Comparison of ENCODE assay signal across 8 cellular contexts in the genomic region with DNA sequence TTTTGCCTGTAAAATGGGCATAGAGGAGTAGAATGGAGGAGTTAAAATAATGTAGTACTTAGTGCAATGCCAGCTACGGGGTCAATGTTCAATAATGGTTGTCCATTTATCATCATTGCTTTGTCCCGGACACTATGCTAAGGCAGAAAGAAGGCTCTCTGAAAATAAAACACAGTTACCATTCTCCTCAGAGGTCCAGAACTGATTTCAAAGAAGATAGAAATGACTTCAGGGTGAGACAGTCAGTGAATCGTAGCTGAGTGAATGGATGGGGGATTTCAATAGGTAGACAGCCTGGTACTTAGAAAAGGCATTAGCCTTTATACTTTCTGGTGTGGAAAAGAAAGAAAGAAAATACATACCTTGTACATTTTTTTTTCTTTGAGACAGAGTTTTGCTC. TPM values are rescaled to one million over a fixed set of nuclear protein-coding genes. Genes with fewer than 3 reads are reported as not detected.
DNase-seq lines count a peak whose midpoint lies in the region; ATAC-seq, FAIRE-seq and TF ChIP-seq lines count a peak whose summit lies in the region.

No MANE protein-coding gene starts in this region.

- POLR2A ChIA-PET in A549 (lab: Yijun Ruan, JAX): interaction anchor here (0.7 to 1.1 kb wide), 2 partner anchors 63 to 85 kb away, joined by 3 read pairs; a partner anchor contains a TSS

- no peak for FAIRE-seq in A549 (lab: Jason Lieb, UNC)

- no peaks in the 10 kb centered on the region for H3K9me3 ChIP-seq in A549
- no peaks in the 10 kb centered on the region for H3K9me3 ChIP-seq in muscle layer of duodenum (ENCODE audit: control insufficient read depth in 1 of 2, low read length in 2 of 2)

- CTCF ChIA-PET in A549 (lab: Yijun Ruan, JAX): interaction anchor here (1.1 to 8.0 kb wide), 8 partner anchors 9 to 847 kb away, joined by 3 to 69 read pairs (median 9); a partner anchor contains a TSS

- ATAC-seq in A549: no peak

- H3K4me3 ChIP-seq in A549 (no peak overlapping the region), HFF-Myc (replicated peaks; ENCODE audit: low read depth, low read length) (peak overlapping the region; percentile 67; the same call in 1 of the 2 replicates), muscle layer of duodenum (ENCODE audit: low read depth in 1 of 2, low read length in 2 of 2) (peak overlapping the region; percentile 68 to 89)

- no peaks in the 10 kb centered on the region for H3K36me3 ChIP-seq in muscle layer of duodenum (ENCODE audit: control insufficient read depth in 1 of 2, insufficient read depth in 2 of 2, low read length in 2 of 2)

- H3K4me1 ChIP-seq in A549 (peaks cover 24% of the 10 kb centered on the region), muscle layer of duodenum (ENCODE audit: control insufficient read depth in 1 of 2, insufficient read depth in 2 of 2, low read length in 2 of 2) (peaks cover 4 to 7% of the 10 kb centered on the region in 2 donors)

- H3K27me3 ChIP-seq in muscle layer of duodenum (ENCODE audit: low read depth, low read length): no peaks in the 10 kb centered on the region

- 59% methylated on average over 3 of the region's 3 CpGs for WGBS in A549 (ENCODE audit: missing lambda C conversion rate)

- no peak for DNase-seq in A549 (ENCODE audit: low read depth in 1 of 2, low spot score in 1 of 2)
- no peak for DNase-seq in HFF-Myc (ENCODE audit: extremely low read depth, low read depth)
- no peak for DNase-seq in caudate nucleus (lab: John Stamatoyannopoulos, UW)
- DNase-seq in GDM1 (lab: John Stamatoyannopoulos, UW): no peak
- no peak for DNase-seq in putamen (ENCODE audit: low spot score)
- no peak for DNase-seq in DMS79 treated with DMSO at 0.1 percent for 48 hours (lab: John Stamatoyannopoulos, UW)
- DNase-seq in activated CD8-positive, alpha-beta memory T cell treated with anti-CD3 and anti-CD28 coated beads, Interleukin-2, amount 50 U/mL, for 4 hours: no peak

- no peak for TF ChIP-seq RAD21 in A549 (conservative IDR thresholded peaks at IDR 0.05 in 1 of 2, IDR thresholded peaks at IDR 0.05 in 1 of 2)

- peak overlapping the region; percentile 75 for H3K4me2 ChIP-seq in A549

- no peak for TF ChIP-seq POLR2A in A549 (IDR thresholded peaks at IDR 0.05; ENCODE audit: low read length)

- peak overlapping the region; percentile 88 to 92; a peak in 5 of 6 replicates for H3K27ac ChIP-seq in A549
- H3K27ac ChIP-seq in caudate nucleus (ENCODE audit: low read depth, low read length): peak overlapping the region; percentile 93
- H3K27ac ChIP-seq in muscle layer of duodenum (ENCODE audit: low read length): peak overlapping the region; percentile 75

- TF ChIP-seq CTCF in A549 (IDR thresholded peaks at IDR 0.05): no peak
- TF ChIP-seq CTCF in HFF-Myc (IDR thresholded peaks at IDR 0.05; ENCODE audit: low read depth, low read length, missing control alignments): no peak

- no peak for TF ChIP-seq EP300 in A549 (IDR thresholded peaks at IDR 0.05)

TF ChIP-seq in A549, 52 proteins besides CTCF, POLR2A, EP300 and RAD21:
- TF ChIP-seq JUN (IDR thresholded peaks at IDR 0.05): no peak
- TF ChIP-seq, protein P1, sequence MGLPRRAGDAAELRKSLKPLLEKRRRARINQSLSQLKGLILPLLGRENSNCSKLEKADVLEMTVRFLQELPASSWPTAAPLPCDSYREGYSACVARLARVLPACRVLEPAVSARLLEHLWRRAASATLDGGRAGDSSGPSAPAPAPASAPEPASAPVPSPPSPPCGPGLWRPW (IDR thresholded peaks at IDR 0.05): no peak
- TF ChIP-seq NR3C1 (IDR thresholded peaks at IDR 0.05): no peak
- TF ChIP-seq NPAS2 (CRISPR knock-in tag; IDR thresholded peaks at IDR 0.05; ENCODE audit: borderline replicate concordance): no peak
- TF ChIP-seq, protein P2, sequence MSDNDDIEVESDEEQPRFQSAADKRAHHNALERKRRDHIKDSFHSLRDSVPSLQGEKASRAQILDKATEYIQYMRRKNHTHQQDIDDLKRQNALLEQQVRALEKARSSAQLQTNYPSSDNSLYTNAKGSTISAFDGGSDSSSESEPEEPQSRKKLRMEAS (IDR thresholded peaks at IDR 0.05): no peak
- TF ChIP-seq KDM5A (IDR thresholded peaks at IDR 0.05): no peak
- TF ChIP-seq JUNB (IDR thresholded peaks at IDR 0.05): no peak
- no peak for TF ChIP-seq FOSL2 (IDR thresholded peaks at IDR 0.05)
- no peak for TF ChIP-seq FOSL2 (CRISPR knock-in tag; IDR thresholded peaks at IDR 0.05)
- no peak for TF ChIP-seq RARB (CRISPR knock-in tag; IDR thresholded peaks at IDR 0.05)
- TF ChIP-seq, protein P3, sequence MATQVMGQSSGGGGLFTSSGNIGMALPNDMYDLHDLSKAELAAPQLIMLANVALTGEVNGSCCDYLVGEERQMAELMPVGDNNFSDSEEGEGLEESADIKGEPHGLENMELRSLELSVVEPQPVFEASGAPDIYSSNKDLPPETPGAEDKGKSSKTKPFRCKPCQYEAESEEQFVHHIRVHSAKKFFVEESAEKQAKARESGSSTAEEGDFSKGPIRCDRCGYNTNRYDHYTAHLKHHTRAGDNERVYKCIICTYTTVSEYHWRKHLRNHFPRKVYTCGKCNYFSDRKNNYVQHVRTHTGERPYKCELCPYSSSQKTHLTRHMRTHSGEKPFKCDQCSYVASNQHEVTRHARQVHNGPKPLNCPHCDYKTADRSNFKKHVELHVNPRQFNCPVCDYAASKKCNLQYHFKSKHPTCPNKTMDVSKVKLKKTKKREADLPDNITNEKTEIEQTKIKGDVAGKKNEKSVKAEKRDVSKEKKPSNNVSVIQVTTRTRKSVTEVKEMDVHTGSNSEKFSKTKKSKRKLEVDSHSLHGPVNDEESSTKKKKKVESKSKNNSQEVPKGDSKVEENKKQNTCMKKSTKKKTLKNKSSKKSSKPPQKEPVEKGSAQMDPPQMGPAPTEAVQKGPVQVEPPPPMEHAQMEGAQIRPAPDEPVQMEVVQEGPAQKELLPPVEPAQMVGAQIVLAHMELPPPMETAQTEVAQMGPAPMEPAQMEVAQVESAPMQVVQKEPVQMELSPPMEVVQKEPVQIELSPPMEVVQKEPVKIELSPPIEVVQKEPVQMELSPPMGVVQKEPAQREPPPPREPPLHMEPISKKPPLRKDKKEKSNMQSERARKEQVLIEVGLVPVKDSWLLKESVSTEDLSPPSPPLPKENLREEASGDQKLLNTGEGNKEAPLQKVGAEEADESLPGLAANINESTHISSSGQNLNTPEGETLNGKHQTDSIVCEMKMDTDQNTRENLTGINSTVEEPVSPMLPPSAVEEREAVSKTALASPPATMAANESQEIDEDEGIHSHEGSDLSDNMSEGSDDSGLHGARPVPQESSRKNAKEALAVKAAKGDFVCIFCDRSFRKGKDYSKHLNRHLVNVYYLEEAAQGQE (IDR thresholded peaks at IDR 0.05): no peak
- TF ChIP-seq RFX5 (IDR thresholded peaks at IDR 0.05): no peak
- no peak for TF ChIP-seq TP53 (CRISPR knock-in tag; IDR thresholded peaks at IDR 0.05)
- TF ChIP-seq, protein P4, sequence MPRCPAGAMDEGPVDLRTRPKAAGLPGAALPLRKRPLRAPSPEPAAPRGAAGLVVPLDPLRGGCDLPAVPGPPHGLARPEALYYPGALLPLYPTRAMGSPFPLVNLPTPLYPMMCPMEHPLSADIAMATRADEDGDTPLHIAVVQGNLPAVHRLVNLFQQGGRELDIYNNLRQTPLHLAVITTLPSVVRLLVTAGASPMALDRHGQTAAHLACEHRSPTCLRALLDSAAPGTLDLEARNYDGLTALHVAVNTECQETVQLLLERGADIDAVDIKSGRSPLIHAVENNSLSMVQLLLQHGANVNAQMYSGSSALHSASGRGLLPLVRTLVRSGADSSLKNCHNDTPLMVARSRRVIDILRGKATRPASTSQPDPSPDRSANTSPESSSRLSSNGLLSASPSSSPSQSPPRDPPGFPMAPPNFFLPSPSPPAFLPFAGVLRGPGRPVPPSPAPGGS (IDR thresholded peaks at IDR 0.05): no peak
- TF ChIP-seq FOSB (CRISPR knock-in tag; IDR thresholded peaks at IDR 0.05): no peak
- no peak for TF ChIP-seq EHMT2 (IDR thresholded peaks at IDR 0.05; ENCODE audit: low read depth)
TF ChIP-seq in A549: peak in this region for 0.

RNA-seq across cellular contexts. Expression of a gene that starts 1.2 kb away (rescaled TPM):
- 70.4 and 83.0 TPM in 2 replicates for polyA plus RNA-seq in A549 (2011; rRNA removed)
- 14.9 and 21.0 TPM in 2 replicates for polyA plus RNA-seq in A549 (2012; cell fraction: cytosol; rRNA removed)
- 6.3 and 8.9 TPM in 2 replicates for polyA plus RNA-seq in A549 (2012; cell fraction: nucleus; rRNA removed)
- 42.6 to 51.0 TPM (median 49.0 TPM) in 3 replicates for polyA plus RNA-seq in A549 (2017; fragmentation: RNase III; extraction: RNeasy Plus Mini Kit Qiagen cat#74134 plus additional on column Dnase treatment)
- polyA minus RNA-seq in A549 (2011; rRNA and poly(A)+ RNA removed): 22.6 and 31.3 TPM in 2 replicates

RNA-seq across cellular contexts. Expression of a gene that starts 50.5 kb away (rescaled TPM):
- polyA plus RNA-seq in A549 (2011; rRNA removed) (25.5 and 26.7 TPM in 2 replicates), A549 (2017; fragmentation: RNase III; extraction: RNeasy Plus Mini Kit Qiagen cat#74134 plus additional on column Dnase treatment) (27.5 to 30.0 TPM (median 29.4 TPM) in 3 replicates)
- 30.0 and 33.4 TPM in 2 replicates for polyA plus RNA-seq in A549 (2012; cell fraction: cytosol; rRNA removed)
- 29.3 and 43.1 TPM in 2 replicates for polyA plus RNA-seq in A549 (2012; cell fraction: nucleus; rRNA removed)
- polyA minus RNA-seq in A549 (2011; rRNA and poly(A)+ RNA removed): 43.1 and 43.3 TPM in 2 replicates
